Comparison of ENCODE assay signal across 24 cellular contexts in genomic region chr7:84786073-84786472, GRCh38.
"Had no signal": no experiment of that assay in that cellular context is flagged by ENCODE, and none has a peak within 500 bp of the region (broad histone marks: within the 10 kb centered on the region; RNA-seq: fewer than 3 reads in every experiment).

No MANE protein-coding gene starts in this region.

- H3K36me3 ChIP-seq: cardiac muscle cell, left lung, upper lobe of left lung had no signal

- H3K9me3 ChIP-seq: body of pancreas, left lung, testis, upper lobe of left lung had no signal

- H3K4me3 ChIP-seq: body of pancreas, cardiac muscle cell, hepatocyte, left lung, lung, testis, upper lobe of left lung had no signal

- ATAC-seq: activated CD4-positive, CD25-positive, alpha-beta regulatory T cell treated with anti-CD3 and anti-CD28 coated beads, Interleukin-2, amount 50 U/mL, for 24 hours; body of pancreas; naive thymus-derived CD4-positive, alpha-beta T cell; T-helper 17 cell had no signal

- H3K36me3 Mint-ChIP-seq: activated naive CD4-positive, alpha-beta T cell treated with anti-CD3 and anti-CD28 coated beads, Interleukin-2, amount 50 U/mL, for 24 hours; naive thymus-derived CD4-positive, alpha-beta T cell had no signal

- DNase-seq: activated CD4-positive, alpha-beta memory T cell treated with anti-CD3 and anti-CD28 coated beads, Interleukin-2, amount 10 ng/mL, durations not matched to agents 7 days and 5 days; activated CD4-positive, alpha-beta T cell treated with anti-CD3 and anti-CD28 coated beads, Interleukin-2, amount 10 ng/mL, durations not matched to agents 24 days and 14 days; activated gamma-delta T cell; anterior cingulate cortex; body of pancreas; erythroblast; foreskin melanocyte; glutamatergic neuron; kidney glomerular epithelial cell; left lung; naive thymus-derived CD4-positive, alpha-beta T cell; posterior cingulate gyrus; stimulated activated CD4-positive, alpha-beta T cell treated with anti-CD3 and anti-CD28 coated beads, Interleukin-2, amount 100 ng/mL, for 48 hours; stimulated activated CD8-positive, alpha-beta memory T cell treated with anti-CD3 and anti-CD28 coated beads, Interleukin-4, amount 100 ng/mL, for 48 hours; stimulated activated naive CD4-positive, alpha-beta T cell; T-helper 17 cell; testis; upper lobe of left lung had no signal

- H3K4me3 Mint-ChIP-seq: activated CD4-positive, alpha-beta memory T cell treated with anti-CD3 and anti-CD28 coated beads, Interleukin-2, amount 10 ng/mL, durations not matched to agents 7 days and 5 days; activated CD4-positive, alpha-beta T cell treated with anti-CD3 and anti-CD28 coated beads, Interleukin-2, amount 10 ng/mL, durations not matched to agents 24 days and 14 days; activated naive CD4-positive, alpha-beta T cell treated with anti-CD3 and anti-CD28 coated beads, Interleukin-2, amount 50 U/mL, for 24 hours; naive thymus-derived CD4-positive, alpha-beta T cell; neural crest cell; T-helper 17 cell had no signal

- H3K27me3 ChIP-seq: body of pancreas, cardiac muscle cell, hepatocyte, left lung, testis, upper lobe of left lung had no signal

- H3K79me2 ChIP-seq: hepatocyte had no signal

- H3K4me1 Mint-ChIP-seq: activated CD4-positive, alpha-beta memory T cell treated with anti-CD3 and anti-CD28 coated beads, Interleukin-2, amount 10 ng/mL, durations not matched to agents 7 days and 5 days; activated CD4-positive, alpha-beta T cell treated with anti-CD3 and anti-CD28 coated beads, Interleukin-2, amount 10 ng/mL, durations not matched to agents 24 days and 14 days; activated naive CD4-positive, alpha-beta T cell treated with anti-CD3 and anti-CD28 coated beads, Interleukin-2, amount 50 U/mL, for 24 hours; naive thymus-derived CD4-positive, alpha-beta T cell; T-helper 17 cell had no signal

- H3K27me3 Mint-ChIP-seq: activated CD4-positive, alpha-beta memory T cell treated with anti-CD3 and anti-CD28 coated beads, Interleukin-2, amount 10 ng/mL, durations not matched to agents 7 days and 5 days; activated CD4-positive, alpha-beta T cell treated with anti-CD3 and anti-CD28 coated beads, Interleukin-2, amount 10 ng/mL, durations not matched to agents 24 days and 14 days; activated naive CD4-positive, alpha-beta T cell treated with anti-CD3 and anti-CD28 coated beads, Interleukin-2, amount 50 U/mL, for 24 hours; naive thymus-derived CD4-positive, alpha-beta T cell; T-helper 17 cell had no signal

- H3K4me1 ChIP-seq: body of pancreas, testis had no signal

- H3K27ac Mint-ChIP-seq: activated CD4-positive, alpha-beta memory T cell treated with anti-CD3 and anti-CD28 coated beads, Interleukin-2, amount 10 ng/mL, durations not matched to agents 7 days and 5 days; activated CD4-positive, alpha-beta T cell treated with anti-CD3 and anti-CD28 coated beads, Interleukin-2, amount 10 ng/mL, durations not matched to agents 24 days and 14 days; activated naive CD4-positive, alpha-beta T cell treated with anti-CD3 and anti-CD28 coated beads, Interleukin-2, amount 50 U/mL, for 24 hours; naive thymus-derived CD4-positive, alpha-beta T cell; T-helper 17 cell had no signal

- H3K27ac ChIP-seq: body of pancreas, cardiac muscle cell, hepatocyte, left lung, testis, upper lobe of left lung had no signal

- H3K9me3 Mint-ChIP-seq: activated CD4-positive, alpha-beta memory T cell treated with anti-CD3 and anti-CD28 coated beads, Interleukin-2, amount 10 ng/mL, durations not matched to agents 7 days and 5 days; activated CD4-positive, alpha-beta T cell treated with anti-CD3 and anti-CD28 coated beads, Interleukin-2, amount 10 ng/mL, durations not matched to agents 24 days and 14 days; activated naive CD4-positive, alpha-beta T cell treated with anti-CD3 and anti-CD28 coated beads, Interleukin-2, amount 50 U/mL, for 24 hours; naive thymus-derived CD4-positive, alpha-beta T cell; neural crest cell had no signal

- H3K4me2 ChIP-seq: hepatocyte had no signal

- H2AFZ ChIP-seq: hepatocyte had no signal
